Comparison of ENCODE assay signal across 17 cellular contexts in the genomic region with DNA sequence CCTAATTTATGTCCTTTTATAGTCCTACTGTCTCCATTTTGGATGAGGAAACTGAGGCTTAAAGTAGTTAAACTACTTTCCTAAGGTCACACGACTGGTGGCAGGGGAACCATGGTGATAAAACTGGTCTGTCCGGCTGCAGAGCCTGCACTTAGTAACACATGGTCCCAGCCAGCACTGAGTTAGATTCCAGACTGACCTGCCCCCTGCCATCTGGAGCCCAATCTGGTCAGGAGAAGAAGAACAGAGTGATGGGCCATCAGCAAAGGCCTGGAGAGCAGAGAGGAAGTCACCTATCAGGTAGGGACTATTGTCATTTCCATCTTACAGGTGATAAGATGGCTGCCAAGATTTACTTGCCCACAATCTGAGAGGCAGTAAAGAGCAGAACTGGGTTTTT.
DNase-seq lines count a peak whose midpoint lies in the region; TF ChIP-seq lines count a peak whose summit lies in the region.
"Had no signal": no experiment of that assay in that cellular context is flagged by ENCODE, and none has a peak within 500 bp of the region (broad histone marks: within the 10 kb centered on the region; RNA-seq: fewer than 3 reads in every experiment).

No MANE protein-coding gene starts in this region.

- H3K36me3 Mint-ChIP-seq in endothelial cell (ENCODE audit: low read depth, unreplicated experiment): peaks cover 6% of the 10 kb centered on the region
- no peaks in the 10 kb centered on the region for H3K36me3 Mint-ChIP-seq in activated T-helper 2 cell treated with anti-CD3 and anti-CD28 coated beads, Interferon-gamma antibody, Interleukin-2, Interleukin-4, amounts not matched to agents 10 μg/mL and 5 μg/mL and 100 μg/mL, durations not matched to agents 14 hours and 24 hours and 36 hours (ENCODE audit: low read depth)
- H3K36me3 Mint-ChIP-seq in type B pancreatic cell: no peaks in the 10 kb centered on the region

- intact Hi-C loops in esophagus muscularis mucosa (cut with DNase I): no loop called here
- intact Hi-C loops in activated T-helper 2 cell treated with anti-CD3 and anti-CD28 coated beads, Interferon-gamma antibody, Interleukin-2, Interleukin-4, amounts not matched to agents 10 μg/mL and 5 μg/mL and 100 μg/mL, durations not matched to agents 14 hours and 24 hours and 36 hours (cut with micrococcal nuclease): no loop called here

- no peaks in the 10 kb centered on the region for H3K4me1 Mint-ChIP-seq in endothelial cell (ENCODE audit: unreplicated experiment)
- H3K4me1 Mint-ChIP-seq in activated T-helper 2 cell treated with anti-CD3 and anti-CD28 coated beads, Interferon-gamma antibody, Interleukin-2, Interleukin-4, amounts not matched to agents 10 μg/mL and 5 μg/mL and 100 μg/mL, durations not matched to agents 14 hours and 24 hours and 36 hours (ENCODE audit: low read depth): no peaks in the 10 kb centered on the region
- peaks cover 9% of the 10 kb centered on the region for H3K4me1 Mint-ChIP-seq in type B pancreatic cell (ENCODE audit: unreplicated experiment)
- H3K4me1 Mint-ChIP-seq: CD4-positive, CD25-positive, alpha-beta regulatory T cell had no signal

- DNase-seq in NCI-H82 (lab: John Stamatoyannopoulos, UW): peak; percentile 15
- no peak for DNase-seq in NCI-H82 treated with DMSO at 0.1 percent for 48 hours (lab: John Stamatoyannopoulos, UW; ENCODE audit: unreplicated experiment)
- DNase-seq in esophagus muscularis mucosa (ENCODE audit: extremely low spot score): peak; percentile 74
- no peak for DNase-seq in endothelial cell (ENCODE audit: low spot score)
- DNase-seq in activated T-helper 2 cell treated with anti-CD3 and anti-CD28 coated beads, Interferon-gamma antibody, Interleukin-2, Interleukin-4, amounts not matched to agents 10 μg/mL and 5 μg/mL and 100 μg/mL, durations not matched to agents 14 hours and 24 hours and 36 hours (ENCODE audit: low spot score): no peak
- DNase-seq in type B pancreatic cell (ENCODE audit: extremely low spot score, unreplicated experiment): no peak
- no peak for DNase-seq in caudate nucleus (lab: John Stamatoyannopoulos, UW)
- DNase-seq: 8988T; AML-193; CD4-positive, CD25-positive, alpha-beta regulatory T cell; DND-41; GF-D8; HCEC 1CT; HFFc6 had no signal

- H3K27me3 Mint-ChIP-seq in endothelial cell (ENCODE audit: unreplicated experiment) (peaks cover 5% of the 10 kb centered on the region), type B pancreatic cell (peaks cover 12% of the 10 kb centered on the region)
- H3K27me3 Mint-ChIP-seq in activated T-helper 2 cell treated with anti-CD3 and anti-CD28 coated beads, Interferon-gamma antibody, Interleukin-2, Interleukin-4, amounts not matched to agents 10 μg/mL and 5 μg/mL and 100 μg/mL, durations not matched to agents 14 hours and 24 hours and 36 hours (ENCODE audit: low read depth): no peaks in the 10 kb centered on the region

- H3K4me3 Mint-ChIP-seq in endothelial cell (ENCODE audit: unreplicated experiment) (no peak overlapping the region), type B pancreatic cell (no peak overlapping the region)
- H3K4me3 Mint-ChIP-seq in activated T-helper 2 cell treated with anti-CD3 and anti-CD28 coated beads, Interferon-gamma antibody, Interleukin-2, Interleukin-4, amounts not matched to agents 10 μg/mL and 5 μg/mL and 100 μg/mL, durations not matched to agents 14 hours and 24 hours and 36 hours (ENCODE audit: low read depth): no peak overlapping the region
- H3K4me3 Mint-ChIP-seq: CD4-positive, CD25-positive, alpha-beta regulatory T cell; HFFc6 had no signal

- peaks cover 0 to 9% (median 0%) of the 10 kb centered on the region in 4 donors for H3K27me3 ChIP-seq in esophagus muscularis mucosa
- H3K27me3 ChIP-seq: BLaER1 had no signal

- no peaks in the 10 kb centered on the region for H3K4me1 ChIP-seq in esophagus muscularis mucosa
- H3K4me1 ChIP-seq: BLaER1 had no signal

- peak overlapping the region; percentile 35 for H3K27ac ChIP-seq in VCaP
- no peak overlapping the region for H3K27ac ChIP-seq in esophagus muscularis mucosa (replicated peaks in 1 of 4)
- no peak overlapping the region for H3K27ac ChIP-seq in caudate nucleus (ENCODE audit: low read depth, low read length)
- H3K27ac ChIP-seq: BLaER1, HL-60 had no signal

- no peaks in the 10 kb centered on the region for H3K9me3 Mint-ChIP-seq in endothelial cell (ENCODE audit: unreplicated experiment)
- no peaks in the 10 kb centered on the region for H3K9me3 Mint-ChIP-seq in activated T-helper 2 cell treated with anti-CD3 and anti-CD28 coated beads, Interferon-gamma antibody, Interleukin-2, Interleukin-4, amounts not matched to agents 10 μg/mL and 5 μg/mL and 100 μg/mL, durations not matched to agents 14 hours and 24 hours and 36 hours
- peaks cover 9% of the 10 kb centered on the region for H3K9me3 Mint-ChIP-seq in type B pancreatic cell

- no peak overlapping the region for H3K27ac Mint-ChIP-seq in endothelial cell (ENCODE audit: unreplicated experiment)
- H3K27ac Mint-ChIP-seq in activated T-helper 2 cell treated with anti-CD3 and anti-CD28 coated beads, Interferon-gamma antibody, Interleukin-2, Interleukin-4, amounts not matched to agents 10 μg/mL and 5 μg/mL and 100 μg/mL, durations not matched to agents 14 hours and 24 hours and 36 hours: no peak overlapping the region
- no peak overlapping the region for H3K27ac Mint-ChIP-seq in type B pancreatic cell
- H3K27ac Mint-ChIP-seq: HFFc6 had no signal

- TF ChIP-seq POLR2A in esophagus muscularis mucosa (IDR thresholded peaks at IDR 0.05; ENCODE audit: low read depth): no peak

- no peak for TF ChIP-seq EP300 in esophagus muscularis mucosa (IDR thresholded peaks at IDR 0.05)

- H3K9me3 ChIP-seq in esophagus muscularis mucosa: peaks cover 0 to 10% (median 0%) of the 10 kb centered on the region in 4 donors

- TF ChIP-seq CTCF in VCaP (conservative IDR thresholded peaks at IDR 0.05) (no peak), esophagus muscularis mucosa (IDR thresholded peaks at IDR 0.05) (no peak), endothelial cell (IDR thresholded peaks at IDR 0.05; ENCODE audit: unreplicated experiment) (no peak), type B pancreatic cell (conservative IDR thresholded peaks at IDR 0.05) (no peak)

- no peak overlapping the region for H3K4me3 ChIP-seq in esophagus muscularis mucosa
- H3K4me3 ChIP-seq: BLaER1 had no signal

- WGBS in esophagus muscularis mucosa: 78% methylated on average over 2 of the region's 2 CpGs

- H3K36me3 ChIP-seq in esophagus muscularis mucosa: no peaks in the 10 kb centered on the region
- H3K36me3 ChIP-seq: BLaER1 had no signal

Comparison
In these comparisons a context has a peak if more than half of its experiments do, and no peak if none do; other contexts are left out.
1. DNase-seq: peak in NCI-H82 (single experiment) and esophagus muscularis mucosa (single experiment); none in NCI-H82 treated with DMSO at 0.1 percent for 48 hours (single experiment), endothelial cell (single experiment), activated T-helper 2 cell treated with anti-CD3 and anti-CD28 coated beads, Interferon-gamma antibody, Interleukin-2, Interleukin-4, amounts not matched to agents 10 μg/mL and 5 μg/mL and 100 μg/mL, durations not matched to agents 14 hours and 24 hours and 36 hours (single experiment), type B pancreatic cell (single experiment) and caudate nucleus (0 of 61).